17 cellular contexts compared by ENCODE assay signal in the genomic region with DNA sequence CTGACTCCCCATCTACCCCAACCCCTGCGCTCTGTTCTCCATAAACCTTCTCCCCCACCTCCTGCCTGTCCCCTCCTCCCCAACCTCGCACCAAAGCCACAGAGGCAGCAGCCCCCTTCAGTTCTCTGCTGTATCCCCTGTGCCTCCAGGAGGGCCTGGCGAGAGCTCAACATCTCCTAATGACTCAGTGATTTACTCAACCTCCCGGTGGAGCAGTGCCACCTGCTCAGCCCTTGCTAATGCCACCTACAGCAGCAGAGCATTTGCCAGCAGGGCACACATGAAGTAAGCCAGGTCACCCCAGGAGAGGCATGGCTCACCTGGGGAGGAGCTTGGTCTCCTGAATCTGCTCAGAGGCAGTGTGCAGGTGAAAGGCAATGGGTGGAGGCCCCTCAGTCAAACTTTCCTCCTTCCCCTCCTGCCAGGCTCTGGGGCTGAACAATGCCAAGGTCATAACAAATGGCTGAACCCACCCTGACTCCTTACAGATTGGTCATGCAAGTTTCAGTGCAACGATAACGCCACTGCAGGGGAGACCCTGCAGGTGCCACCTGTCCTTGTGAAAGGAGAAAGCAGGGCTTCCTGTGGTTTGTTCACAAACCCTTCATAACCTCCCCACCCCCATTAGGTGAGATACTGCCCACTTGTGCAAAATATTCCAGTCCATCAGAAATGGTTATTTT. TPM values are rescaled to one million over a fixed set of nuclear protein-coding genes. Genes with fewer than 3 reads are reported as not detected.
DNase-seq lines count a peak whose midpoint lies in the region; ATAC-seq and TF ChIP-seq lines count a peak whose summit lies in the region.
"Had no signal": no experiment of that assay in that cellular context is flagged by ENCODE, and none has a peak within 500 bp of the region (broad histone marks: within the 10 kb centered on the region; RNA-seq: fewer than 3 reads in every experiment).

No MANE protein-coding gene starts in this region.

- H3K9me3 ChIP-seq in mammary epithelial cell (replicated peaks; ENCODE audit: insufficient read depth, low read length) = no peaks in the 10 kb centered on the region
- H3K9me3 ChIP-seq in esophagus (ENCODE audit: control insufficient read depth in 2 of 2, insufficient read depth in 1 of 2, low read depth in 1 of 2, low read length in 1 of 2) = peaks cover 0 to 4% of the 10 kb centered on the region in 2 donors
- H3K9me3 ChIP-seq in testis = no peaks in the 10 kb centered on the region
- H3K9me3 ChIP-seq: SK-N-SH had no signal

- H3K4me3 ChIP-seq in mammary epithelial cell (replicated peaks in 1 of 3; ENCODE audit: insufficient read depth in 1 of 3, low read depth in 2 of 3, low read length in 3 of 3) (no peak overlapping the region), esophagus (ENCODE audit: low read depth in 1 of 2, low read length in 2 of 2) (no peak overlapping the region), testis (no peak overlapping the region)

- no peaks in the 10 kb centered on the region for H3K9me3 Mint-ChIP-seq in stimulated activated naive B cell treated with anti-CD40 and anti-IgM and Interleukin-4, amounts not matched to agents 10 μg/mL and 1 μg/mL and 100 μg/mL, for 72 hours
- H3K9me3 Mint-ChIP-seq: activated CD4-positive, alpha-beta T cell treated with anti-CD3 and anti-CD28 coated beads, Interleukin-2, amount 10 ng/mL, durations not matched to agents 7 days and 5 days; activated naive CD4-positive, alpha-beta T cell treated with anti-CD3 and anti-CD28 coated beads, Interleukin-2, amount 50 U/mL, for 72 hours; CD14-positive monocyte had no signal

- no peak overlapping the region for H3K4me2 ChIP-seq in mammary epithelial cell (ENCODE audit: insufficient read depth, low read depth, low read length)
- H3K4me2 ChIP-seq: SK-N-SH had no signal

- TF ChIP-seq POLR2A in testis (IDR thresholded peaks at IDR 0.05) = no peak

- peak overlapping the region; percentile 63 for H3K27ac Mint-ChIP-seq in stimulated activated naive B cell treated with anti-CD40 and anti-IgM and Interleukin-4, amounts not matched to agents 10 μg/mL and 1 μg/mL and 100 μg/mL, for 72 hours
- H3K27ac Mint-ChIP-seq: activated CD4-positive, alpha-beta T cell treated with anti-CD3 and anti-CD28 coated beads, Interleukin-2, amount 10 ng/mL, durations not matched to agents 7 days and 5 days had no signal

- in situ Hi-C loops in T47D (cut with HindIII; ENCODE audit: low pct_unique_long_range_greater_than_20kb, low sequenced_read_pairs) (no loop called here), mammary epithelial cell (cut with MboI; ENCODE audit: low sequenced_read_pairs in 2 of 2) (loop anchor here in 1 of 2 donors (25.0 kb wide), 1 partner anchor 94 kb away; the partner anchor contains the start of gene MTMR10)

- H3K36me3 ChIP-seq in mammary epithelial cell (ENCODE audit: insufficient read depth, low read length) = no peaks in the 10 kb centered on the region
- H3K36me3 ChIP-seq in esophagus (ENCODE audit: control insufficient read depth in 2 of 2, insufficient read depth in 2 of 2, low read length in 1 of 2) = no peaks in the 10 kb centered on the region
- no peaks in the 10 kb centered on the region for H3K36me3 ChIP-seq in testis (ENCODE audit: low read depth, missing control alignments)

- H3K4me1 ChIP-seq in mammary epithelial cell (ENCODE audit: insufficient read depth, low read length) = peaks cover 4% of the 10 kb centered on the region
- peaks cover 3 to 39% of the 10 kb centered on the region in 2 donors for H3K4me1 ChIP-seq in esophagus (ENCODE audit: control insufficient read depth in 2 of 2, insufficient read depth in 2 of 2, low read length in 1 of 2)
- H3K4me1 ChIP-seq in testis = no peaks in the 10 kb centered on the region

- H3K27me3 Mint-ChIP-seq in stimulated activated naive B cell treated with anti-CD40 and anti-IgM and Interleukin-4, amounts not matched to agents 10 μg/mL and 1 μg/mL and 100 μg/mL, for 72 hours = no peaks in the 10 kb centered on the region

- H3K9ac ChIP-seq in mammary epithelial cell (ENCODE audit: insufficient read depth, low read length) = no peak overlapping the region
- H3K9ac ChIP-seq: SK-N-SH had no signal

- WGBS in mammary epithelial cell (ENCODE audit: low coverage, missing lambda C conversion rate) = 67% methylated on average over 5 of the region's 6 CpGs
- WGBS in esophagus, 2 donors = 56 to 67% methylated on average over 6 of the region's 6 CpGs
- 75% methylated on average over 4 to 6 of the region's 6 CpGs for WGBS in testis, 2 donors

- DNase-seq in T47D (ENCODE audit: low read depth in 1 of 2, low spot score in 1 of 2) (peak; percentile 21 to 66), mammary epithelial cell (no peak), NCI-H2107 (lab: John Stamatoyannopoulos, UW) (peak; percentile 14), COLO668 (lab: John Stamatoyannopoulos, UW; ENCODE audit: unreplicated experiment) (no peak), testis (no peak)
- DNase-seq in stimulated activated naive B cell treated with anti-CD40 and anti-IgM and Interleukin-4, amounts not matched to agents 10 μg/mL and 1 μg/mL and 100 μg/mL, for 72 hours = no peak
- DNase-seq: activated CD4-positive, alpha-beta T cell treated with anti-CD3 and anti-CD28 coated beads, Interleukin-2, amount 10 ng/mL, durations not matched to agents 7 days and 5 days; cortex of kidney; foreskin melanocyte; HCEC 1CT; NCI-H2227 treated with DMSO at 0.1 percent for 48 hours; SK-N-SH had no signal

- no peaks in the 10 kb centered on the region for H3K27me3 ChIP-seq in mammary epithelial cell (ENCODE audit: insufficient read depth, low read length)
- H3K27me3 ChIP-seq in esophagus (ENCODE audit: control insufficient read depth in 1 of 2, insufficient read depth in 2 of 2, low read length in 2 of 2) = no peaks in the 10 kb centered on the region
- no peaks in the 10 kb centered on the region for H3K27me3 ChIP-seq in testis

- H3K36me3 Mint-ChIP-seq in stimulated activated naive B cell treated with anti-CD40 and anti-IgM and Interleukin-4, amounts not matched to agents 10 μg/mL and 1 μg/mL and 100 μg/mL, for 72 hours = no peaks in the 10 kb centered on the region
- H3K36me3 Mint-ChIP-seq: activated naive CD4-positive, alpha-beta T cell treated with anti-CD3 and anti-CD28 coated beads, Interleukin-2, amount 50 U/mL, for 72 hours; CD14-positive monocyte had no signal

- H2AFZ ChIP-seq in mammary epithelial cell (ENCODE audit: low read depth, low read length) = no peak overlapping the region

- H3K79me2 ChIP-seq in mammary epithelial cell (ENCODE audit: insufficient read depth, low read length) = no peaks in the 10 kb centered on the region

- ATAC-seq in stimulated activated naive B cell treated with anti-CD40 and anti-IgM and Interleukin-4, amounts not matched to agents 10 μg/mL and 1 μg/mL and 100 μg/mL, for 72 hours (replicated peaks) = peak; percentile 17 to 33
- ATAC-seq in HG03025 (IDR thresholded peaks at IDR 0.05; ENCODE audit: low FRiP score, unreplicated experiment) = no peak
- ATAC-seq: activated naive CD4-positive, alpha-beta T cell treated with anti-CD3 and anti-CD28 coated beads, Interleukin-2, amount 50 U/mL, for 72 hours had no signal

- intact Hi-C loops in mammary epithelial cell (cut with micrococcal nuclease) = loop anchor here (10.0 kb wide), 1 partner anchor 87 kb away; the partner anchor contains the start of gene MTMR10
- intact Hi-C loops in testis (cut with DNase I; ENCODE audit: low total_unique reads) = no loop called here

- peaks cover 27 to 36% of the 10 kb centered on the region in 2 donors for H3K4me1 Mint-ChIP-seq in stimulated activated naive B cell treated with anti-CD40 and anti-IgM and Interleukin-4, amounts not matched to agents 10 μg/mL and 1 μg/mL and 100 μg/mL, for 72 hours

- H4K20me1 ChIP-seq in mammary epithelial cell (ENCODE audit: insufficient read depth, low read length) = no peaks in the 10 kb centered on the region

- peak overlapping the region in 1 of 2 donors; percentile 49 for H3K4me3 Mint-ChIP-seq in stimulated activated naive B cell treated with anti-CD40 and anti-IgM and Interleukin-4, amounts not matched to agents 10 μg/mL and 1 μg/mL and 100 μg/mL, for 72 hours
- H3K4me3 Mint-ChIP-seq: activated CD4-positive, alpha-beta T cell treated with anti-CD3 and anti-CD28 coated beads, Interleukin-2, amount 10 ng/mL, durations not matched to agents 7 days and 5 days had no signal

- CTCF ChIA-PET in mammary epithelial cell (lab: Charles Lee; ENCODE audit: low non-redundant PET) = interaction anchor here (0.6 kb wide), 1 partner anchor 293 kb away, joined by 9 read pairs; no protein-coding TSS in a partner anchor

- no peak overlapping the region for H3K27ac ChIP-seq in mammary epithelial cell (ENCODE audit: insufficient read depth, low read depth, low read length)
- peak overlapping the region; percentile 89 to 92 for H3K27ac ChIP-seq in esophagus (ENCODE audit: low read depth in 2 of 2, low read length in 1 of 2)
- no peak overlapping the region for H3K27ac ChIP-seq in testis

- BruUV-seq in mammary epithelial cell (replicated peaks; lab: Mats Ljungman, UMichigan) = no TSS peak

- TF ChIP-seq CTCF in mammary epithelial cell (conservative IDR thresholded peaks at IDR 0.05 in 1 of 2, IDR thresholded peaks at IDR 0.05 in 1 of 2; ENCODE audit: extremely low read depth in 1 of 2, insufficient read depth in 1 of 2, low read depth in 1 of 2, low read length in 2 of 2) = no peak
- no peak for TF ChIP-seq CTCF in testis (IDR thresholded peaks at IDR 0.05)

- dilution Hi-C loops in mammary epithelial cell (cut with HindIII; ENCODE audit: low sequenced_read_pairs) = no loop called here

RNA-seq across cellular contexts. Expression of gene TRPM1, which starts 19.8 kb away (rescaled TPM):
- total RNA-seq in mammary epithelial cell = not detected
- polyA plus RNA-seq in mammary epithelial cell = not detected
- not detected for polyA minus RNA-seq in mammary epithelial cell
- under 1 TPM; 0.13 to 0.37 TPM for polyA plus RNA-seq in esophagus
- 1 to 10 TPM; 3.6 to 4.4 TPM for total RNA-seq in testis
- 4.4 TPM for polyA plus RNA-seq in testis (ENCODE audit: insufficient read depth, low read depth, low replicate concordance)
- total RNA-seq: activated CD4-positive, alpha-beta T cell treated with anti-CD3 and anti-CD28 coated beads, Interleukin-2, amount 10 ng/mL, durations not matched to agents 7 days and 5 days; activated naive CD4-positive, alpha-beta T cell treated with anti-CD3 and anti-CD28 coated beads, Interleukin-2, amount 50 U/mL, for 72 hours; kidney epithelial cell had no signal
- polyA plus RNA-seq: SK-N-SH had no signal

Comparison
In these comparisons a context has a peak if more than half of its experiments do, and no peak if none do; other contexts are left out.
1. DNase-seq: peak in T47D (2 of 2) and NCI-H2107 (single experiment); none in mammary epithelial cell (single experiment), stimulated activated naive B cell treated with anti-CD40 and anti-IgM and Interleukin-4, amounts not matched to agents 10 μg/mL and 1 μg/mL and 100 μg/mL, for 72 hours (single experiment), COLO668 (single experiment) and testis (single experiment).
2. H3K27ac ChIP-seq: peak in esophagus (2 of 2); none in mammary epithelial cell (single experiment) and testis (0 of 2).